In genomic region chr15:74041311-74041756, GRCh38 we compare ENCODE assay signal across 19 cellular contexts. TPM values are rescaled to one million over a fixed set of nuclear protein-coding genes. Genes with fewer than 3 reads are reported as not detected.
A peak's percentile ranks its signal among the peaks of the same experiment; 100 is the strongest.
DNase-seq lines count a peak whose midpoint lies in the region; ATAC-seq and TF ChIP-seq lines count a peak whose summit lies in the region.
"Had no signal": no experiment of that assay in that cellular context is flagged by ENCODE, and none has a peak within 500 bp of the region (broad histone marks: within the 10 kb centered on the region; RNA-seq: fewer than 3 reads in every experiment).

No MANE protein-coding gene starts in this region.

- peaks cover 15% of the 10 kb centered on the region for H3K36me3 Mint-ChIP-seq in activated CD8-positive, alpha-beta memory T cell treated with anti-CD3 and anti-CD28 coated beads, Interleukin-2, amount 10 ng/mL, durations not matched to agents 7 days and 5 days
- peaks cover 0 to 36% (median 3%) of the 10 kb centered on the region in 3 donors for H3K36me3 Mint-ChIP-seq in naive thymus-derived CD8-positive, alpha-beta T cell

- POLR2A ChIA-PET in naive thymus-derived CD8-positive, alpha-beta T cell (lab: Charles Lee), result no interaction called here

- intact Hi-C loops in tibial artery (cut with DNase I; ENCODE audit: low total_unique reads), result no loop called here

- H3K4me1 ChIP-seq in tibial artery, result peaks cover 4 to 30% (median 12%) of the 10 kb centered on the region in 4 donors
- H3K4me1 ChIP-seq in neuronal stem cell (ENCODE audit: control insufficient read depth in 2 of 2, insufficient read depth in 1 of 2, low read depth in 1 of 2, low read length in 2 of 2), result peaks cover 0 to 2% of the 10 kb centered on the region in 2 donors
- H3K4me1 ChIP-seq: Caco-2 had no signal

- no peak overlapping the region for H3K4me2 ChIP-seq in neuronal stem cell (ENCODE audit: insufficient read depth, low read length, poor library complexity, severe bottlenecking)
- H3K4me2 ChIP-seq: PC-9 had no signal

- no peak overlapping the region for H2AFZ ChIP-seq in neuronal stem cell (ENCODE audit: low read length)
- H2AFZ ChIP-seq: PC-9 had no signal

- no peaks in the 10 kb centered on the region for H3K27me3 Mint-ChIP-seq in activated CD8-positive, alpha-beta memory T cell treated with anti-CD3 and anti-CD28 coated beads, Interleukin-2, amount 10 ng/mL, durations not matched to agents 7 days and 5 days
- no peaks in the 10 kb centered on the region for H3K27me3 Mint-ChIP-seq in naive thymus-derived CD8-positive, alpha-beta T cell
- H3K27me3 Mint-ChIP-seq: activated naive CD8-positive, alpha-beta T cell treated with anti-CD3 and anti-CD28 coated beads, Interleukin-2, amount 10 ng/mL, durations not matched to agents 7 days and 5 days had no signal

- H3K27me3 ChIP-seq in tibial artery, result no peaks in the 10 kb centered on the region
- no peaks in the 10 kb centered on the region for H3K27me3 ChIP-seq in neuronal stem cell (ENCODE audit: control insufficient read depth in 3 of 3, insufficient read depth in 3 of 3, low read depth in 1 of 3, low read length in 3 of 3)

- no CpG with 5 or more reads among the region's 10 CpGs for WGBS in neuronal stem cell (ENCODE audit: extremely low coverage in 2 of 2, insufficient read length in 2 of 2, insufficient replicate concordance in 1 of 2), 2 donors

- no peak overlapping the region for H4K8ac ChIP-seq in neuronal stem cell (ENCODE audit: low read depth, low read length)

- H3K9me3 ChIP-seq in tibial artery, result no peaks in the 10 kb centered on the region
- H3K9me3 ChIP-seq in neuronal stem cell (replicated peaks in 1 of 2; ENCODE audit: control insufficient read depth in 2 of 2, insufficient read depth in 1 of 2, low read depth in 1 of 2, low read length in 2 of 2), result no peaks in the 10 kb centered on the region
- H3K9me3 ChIP-seq: Caco-2 had no signal

- no peak overlapping the region for H3K9ac ChIP-seq in neuronal stem cell (ENCODE audit: low read depth, low read length, poor library complexity)

- no peak overlapping the region for H2BK5ac ChIP-seq in neuronal stem cell (ENCODE audit: low read length)

- no peak overlapping the region for H3K4me3 ChIP-seq in coronary artery
- no peak overlapping the region for H3K4me3 ChIP-seq in tibial artery
- H3K4me3 ChIP-seq in neuronal stem cell (ENCODE audit: low read length in 2 of 2), result no peak overlapping the region
- H3K4me3 ChIP-seq: PC-9 had no signal

- no peak overlapping the region for H2BK12ac ChIP-seq in neuronal stem cell (ENCODE audit: low read length)

- no peak overlapping the region for H2BK120ac ChIP-seq in neuronal stem cell (ENCODE audit: low read depth, low read length)

- H2BK15ac ChIP-seq in neuronal stem cell (ENCODE audit: low read length), result no peak overlapping the region

- no peaks in the 10 kb centered on the region for H3K9me3 Mint-ChIP-seq in activated CD8-positive, alpha-beta memory T cell treated with anti-CD3 and anti-CD28 coated beads, Interleukin-2, amount 10 ng/mL, durations not matched to agents 7 days and 5 days (ENCODE audit: low read depth)
- no peaks in the 10 kb centered on the region for H3K9me3 Mint-ChIP-seq in naive thymus-derived CD8-positive, alpha-beta T cell
- H3K9me3 Mint-ChIP-seq: activated naive CD8-positive, alpha-beta T cell treated with anti-CD3 and anti-CD28 coated beads, Interleukin-2, amount 10 ng/mL, durations not matched to agents 7 days and 5 days had no signal

- H3K27ac ChIP-seq in coronary artery (peak overlapping the region; percentile 48 to 77), tibial artery (peak overlapping the region; percentile 55 to 65), neuronal stem cell (replicated peaks; ENCODE audit: low read length) (no peak overlapping the region)
- H3K27ac ChIP-seq: PC-9 had no signal

- no peak for ATAC-seq in activated CD8-positive, alpha-beta memory T cell treated with anti-CD3 and anti-CD28 coated beads, Interleukin-2, amount 10 ng/mL, durations not matched to agents 7 days and 5 days
- no peak for ATAC-seq in naive thymus-derived CD8-positive, alpha-beta T cell

- no peak overlapping the region for H3K4ac ChIP-seq in neuronal stem cell (ENCODE audit: low read length)

- DNase-seq in activated CD8-positive, alpha-beta memory T cell treated with anti-CD3 and anti-CD28 coated beads, Interleukin-2, amount 10 ng/mL, durations not matched to agents 7 days and 5 days, result no peak
- DNase-seq in activated CD8-positive, alpha-beta memory T cell treated with anti-CD3 and anti-CD28 coated beads, Interleukin-2, amount 50 U/mL, for 4 hours, result no peak
- DNase-seq in coronary artery (ENCODE audit: low spot score) (no peak), tibial artery (no peak), neuronal stem cell (ENCODE audit: low spot score) (no peak), cerebellum (ENCODE audit: low spot score) (no peak)
- no peak for DNase-seq in naive thymus-derived CD8-positive, alpha-beta T cell
- no peak for DNase-seq in activated effector memory CD4-positive, alpha-beta T cell treated with anti-CD3 and anti-CD28 coated beads, Interleukin-2, amount 50 U/mL, for 16 hours
- DNase-seq: 8988T; activated CD4-positive, CD25-positive, alpha-beta regulatory T cell; activated naive CD8-positive, alpha-beta T cell treated with anti-CD3 and anti-CD28 coated beads, Interleukin-2, amount 10 ng/mL, durations not matched to agents 7 days and 5 days; Caco-2; NCI-H1417 treated with DMSO at 0.1 percent for 48 hours; NCI-H345; PC-9; stimulated activated naive CD4-positive, alpha-beta T cell treated with Interleukin-2 at 50 U/mL for 16 hours had no signal

- H3K23ac ChIP-seq in neuronal stem cell (ENCODE audit: low read depth, low read length, poor library complexity), result no peak overlapping the region

- no peak overlapping the region for H2AK5ac ChIP-seq in neuronal stem cell (ENCODE audit: low read depth, low read length)

- no peak overlapping the region for H3K18ac ChIP-seq in neuronal stem cell (ENCODE audit: low read length)

- H4K91ac ChIP-seq in neuronal stem cell (ENCODE audit: low read depth, low read length, poor library complexity), result no peak overlapping the region

- peak overlapping the region; percentile 16 for H3K27ac Mint-ChIP-seq in activated CD8-positive, alpha-beta memory T cell treated with anti-CD3 and anti-CD28 coated beads, Interleukin-2, amount 10 ng/mL, durations not matched to agents 7 days and 5 days
- peak overlapping the region in 7 of 10 donors; percentile 31 to 84 (median 64) for H3K27ac Mint-ChIP-seq in naive thymus-derived CD8-positive, alpha-beta T cell
- H3K27ac Mint-ChIP-seq: activated naive CD8-positive, alpha-beta T cell treated with anti-CD3 and anti-CD28 coated beads, Interleukin-2, amount 10 ng/mL, durations not matched to agents 7 days and 5 days had no signal

- H3K4me3 Mint-ChIP-seq in activated CD8-positive, alpha-beta memory T cell treated with anti-CD3 and anti-CD28 coated beads, Interleukin-2, amount 10 ng/mL, durations not matched to agents 7 days and 5 days, result no peak overlapping the region
- H3K4me3 Mint-ChIP-seq in naive thymus-derived CD8-positive, alpha-beta T cell, result no peak overlapping the region
- H3K4me3 Mint-ChIP-seq: activated naive CD8-positive, alpha-beta T cell treated with anti-CD3 and anti-CD28 coated beads, Interleukin-2, amount 10 ng/mL, durations not matched to agents 7 days and 5 days had no signal

- TF ChIP-seq CTCF in coronary artery (IDR thresholded peaks at IDR 0.05), result no peak
- no peak for TF ChIP-seq CTCF in tibial artery (IDR thresholded peaks at IDR 0.05)

- H3K79me1 ChIP-seq in neuronal stem cell (ENCODE audit: low read depth, low read length), result peaks cover 3% of the 10 kb centered on the region

- no peaks in the 10 kb centered on the region for H3K4me1 Mint-ChIP-seq in activated CD8-positive, alpha-beta memory T cell treated with anti-CD3 and anti-CD28 coated beads, Interleukin-2, amount 10 ng/mL, durations not matched to agents 7 days and 5 days
- H3K4me1 Mint-ChIP-seq in naive thymus-derived CD8-positive, alpha-beta T cell, result peaks cover 0 to 11% (median 3%) of the 10 kb centered on the region in 4 donors
- H3K4me1 Mint-ChIP-seq: activated naive CD8-positive, alpha-beta T cell treated with anti-CD3 and anti-CD28 coated beads, Interleukin-2, amount 10 ng/mL, durations not matched to agents 7 days and 5 days had no signal

- CTCF ChIA-PET in activated CD8-positive, alpha-beta memory T cell treated with anti-CD3 and anti-CD28 coated beads, Interleukin-2, amount 10 ng/mL, durations not matched to agents 7 days and 5 days (lab: Charles Lee), result interaction anchor here (2.0 to 3.8 kb wide), 2 partner anchors 13 to 68 kb away, joined by 9 read pairs; no protein-coding TSS in a partner anchor

- H3K36me3 ChIP-seq in tibial artery (peaks cover 23 to 48% (median 36%) of the 10 kb centered on the region in 3 donors), neuronal stem cell (replicated peaks in 1 of 2; ENCODE audit: control insufficient read depth in 2 of 2, insufficient read depth in 2 of 2, low read length in 2 of 2) (peaks cover 2 to 6% of the 10 kb centered on the region in 2 donors)

- H3K14ac ChIP-seq in neuronal stem cell (ENCODE audit: low read length), result no peak overlapping the region

RNA-seq across cellular contexts. Expression of gene GOLGA6A, which starts 41.0 kb away (rescaled TPM):
- total RNA-seq in activated CD8-positive, alpha-beta memory T cell treated with anti-CD3 and anti-CD28 coated beads, Interleukin-2, amount 10 ng/mL, durations not matched to agents 7 days and 5 days, result not detected
- total RNA-seq in naive thymus-derived CD8-positive, alpha-beta T cell, result under 1 TPM; 0.16 to 0.39 TPM
- polyA plus RNA-seq in naive thymus-derived CD8-positive, alpha-beta T cell, result under 1 TPM in 1 of 3 donors, not detected in 2; 0.05 TPM
- polyA plus RNA-seq in neuronal stem cell (2013, experiment 1 of 2), result 0.15 TPM
- 0.10 TPM for polyA plus RNA-seq in neuronal stem cell (2013, experiment 2 of 2)
- 0.36 TPM for total RNA-seq in cerebellum
- total RNA-seq: Caco-2, dermis blood vessel endothelial cell, H4, mucosa of gallbladder, PC-9 had no signal

RNA-seq across cellular contexts. Expression of gene PML, which starts 46.8 kb away (rescaled TPM):
- 100 to 1,000 TPM; 104 to 152 TPM for total RNA-seq in activated CD8-positive, alpha-beta memory T cell treated with anti-CD3 and anti-CD28 coated beads, Interleukin-2, amount 10 ng/mL, durations not matched to agents 7 days and 5 days
- total RNA-seq in naive thymus-derived CD8-positive, alpha-beta T cell, result 10 to 100 TPM; 53.1 to 57.9 TPM
- polyA plus RNA-seq in naive thymus-derived CD8-positive, alpha-beta T cell, result 10 to 100 TPM; 12.2 to 26.9 (median 19.7) TPM
- 19.7 TPM for polyA plus RNA-seq in neuronal stem cell (2013, experiment 1 of 2)
- 20.5 TPM for polyA plus RNA-seq in neuronal stem cell (2013, experiment 2 of 2)
- total RNA-seq in cerebellum, result 13.1 TPM

RNA-seq across cellular contexts. Expression of gene STOML1, which starts 49.2 kb away (rescaled TPM):
- 1 to 10 TPM; 7.9 to 8.6 TPM for total RNA-seq in activated CD8-positive, alpha-beta memory T cell treated with anti-CD3 and anti-CD28 coated beads, Interleukin-2, amount 10 ng/mL, durations not matched to agents 7 days and 5 days
- 10 to 100 TPM; 10.4 to 10.8 TPM for total RNA-seq in naive thymus-derived CD8-positive, alpha-beta T cell
- polyA plus RNA-seq in naive thymus-derived CD8-positive, alpha-beta T cell, result 10 to 100 TPM in 2 of 3 donors, 1 to 10 TPM in 1; 9.6 to 15.6 (median 12.6) TPM
- polyA plus RNA-seq in neuronal stem cell (2013, experiment 1 of 2), result 2.2 TPM
- polyA plus RNA-seq in neuronal stem cell (2013, experiment 2 of 2), result 2.3 TPM
- total RNA-seq in cerebellum, result 14.2 TPM
